Comparison of ENCODE assay signal across 1 cellular context in genomic region chr16:56355786-56356275, GRCh38.
TF ChIP-seq lines count a peak whose summit lies in the region.

No MANE protein-coding gene starts in this region.

TF ChIP-seq in GM12878, 131 proteins besides CTCF, POLR2A, EP300 and RAD21 (continued from another document):
- TF ChIP-seq STAT3 (IDR thresholded peaks at IDR 0.05; ENCODE audit: low read depth, low read length) (no peak), ZNF274 (IDR thresholded peaks at IDR 0.05; ENCODE audit: insufficient read depth, insufficient read length) (no peak), NFYA (IDR thresholded peaks at IDR 0.05; ENCODE audit: borderline replicate concordance, low read depth, low read length) (no peak)
